25 cellular contexts compared by ENCODE assay signal in the genomic region with DNA sequence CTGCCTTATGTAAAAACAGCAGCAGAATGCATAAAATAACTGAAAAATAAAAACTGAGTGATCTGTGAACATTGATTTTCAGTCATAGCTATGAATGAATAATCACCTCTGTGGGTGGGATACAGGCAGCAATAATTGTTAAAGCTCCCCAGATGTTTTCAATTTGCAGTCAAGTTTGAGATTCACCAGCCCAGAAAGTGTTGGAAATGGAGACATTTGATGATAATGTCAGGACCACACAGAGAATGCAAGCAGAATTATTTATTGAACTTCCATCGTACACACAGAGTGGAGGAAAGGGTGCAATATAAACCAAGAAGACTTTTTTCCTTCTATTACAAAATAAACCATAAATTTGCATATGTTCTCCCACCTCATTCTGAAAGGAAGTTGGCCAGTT.
"Had no signal": no experiment of that assay in that cellular context is flagged by ENCODE, and none has a peak within 500 bp of the region (broad histone marks: within the 10 kb centered on the region; RNA-seq: fewer than 3 reads in every experiment).

No MANE protein-coding gene starts in this region.

- H3K9me3 Mint-ChIP-seq: dendritic cell treated with granulocyte-macrophage colony-stimulating factor and Interleukin-4, amounts not matched to agents 40 ng/mL and 50 ng/mL, for 4 days; endodermal cell; mesothelial cell of epicardium had no signal

- H3K4me1 Mint-ChIP-seq: endodermal cell; mesothelial cell of epicardium; naive B cell; naive thymus-derived CD8-positive, alpha-beta T cell had no signal

- H2AFZ ChIP-seq: hepatocyte had no signal

- H3K79me2 ChIP-seq: hepatocyte had no signal

- H3K4me3 Mint-ChIP-seq: dendritic cell treated with granulocyte-macrophage colony-stimulating factor and Interleukin-4, amounts not matched to agents 40 ng/mL and 50 ng/mL, for 4 days; effector memory CD8-positive, alpha-beta T cell; endodermal cell; mesothelial cell of epicardium; naive B cell; naive thymus-derived CD8-positive, alpha-beta T cell had no signal

- H3K9me3 ChIP-seq: colonic mucosa, gastroesophageal sphincter, lower lobe of right lung, mucosa of descending colon had no signal

- ATAC-seq: effector memory CD8-positive, alpha-beta T cell; foreskin keratinocyte; gastroesophageal sphincter; heart left ventricle; left cardiac atrium; left lung; left ventricle myocardium superior; lower lobe of right lung; mucosa of descending colon; naive thymus-derived CD8-positive, alpha-beta T cell had no signal

- H3K36me3 Mint-ChIP-seq: mesothelial cell of epicardium; naive B cell; naive thymus-derived CD8-positive, alpha-beta T cell had no signal

- H3K4me1 ChIP-seq: colonic mucosa, esophagus muscularis mucosa, foreskin keratinocyte, gastroesophageal sphincter, heart left ventricle, left lung, lower lobe of right lung had no signal

- DNase-seq: colonic mucosa; cortex of kidney; effector CD8-positive, alpha-beta T cell; effector memory CD8-positive, alpha-beta T cell; endodermal cell; foreskin keratinocyte; heart left ventricle; hypothalamus; left cardiac atrium; left lung; left ventricle myocardium superior; lower lobe of right lung; mesenchymal stem cell; mucosa of descending colon; naive B cell; naive thymus-derived CD8-positive, alpha-beta T cell had no signal

- H3K27me3 Mint-ChIP-seq: dendritic cell treated with granulocyte-macrophage colony-stimulating factor and Interleukin-4, amounts not matched to agents 40 ng/mL and 50 ng/mL, for 4 days; effector memory CD8-positive, alpha-beta T cell; naive B cell; naive thymus-derived CD8-positive, alpha-beta T cell had no signal

- H3K4me3 ChIP-seq: colonic mucosa, esophagus muscularis mucosa, gastroesophageal sphincter, heart left ventricle, hepatocyte, left lung, lower lobe of right lung, mucosa of descending colon had no signal

- H3K4me2 ChIP-seq: hepatocyte had no signal

- H3K27ac Mint-ChIP-seq: dendritic cell treated with granulocyte-macrophage colony-stimulating factor and Interleukin-4, amounts not matched to agents 40 ng/mL and 50 ng/mL, for 4 days; effector memory CD8-positive, alpha-beta T cell; endodermal cell; mesothelial cell of epicardium; naive B cell; naive thymus-derived CD8-positive, alpha-beta T cell had no signal

- H3K36me3 ChIP-seq: colonic mucosa, esophagus muscularis mucosa, gastroesophageal sphincter, heart left ventricle, left lung, lower lobe of right lung had no signal

- FAIRE-seq: endothelial cell of umbilical vein, frontal cortex, islet of Langerhans, keratinocyte had no signal

- H3K27me3 ChIP-seq: colonic mucosa, esophagus muscularis mucosa, foreskin keratinocyte, gastroesophageal sphincter, heart left ventricle, hepatocyte, left lung had no signal

- H3K27ac ChIP-seq: colonic mucosa, esophagus muscularis mucosa, foreskin keratinocyte, gastroesophageal sphincter, heart left ventricle, hepatocyte, left lung, lower lobe of right lung had no signal
